Comparison of ENCODE assay signal across 22 cellular contexts in genomic region chr10:128029731-128030369, GRCh38.
"Had no signal": no experiment of that assay in that cellular context is flagged by ENCODE, and none has a peak within 500 bp of the region (broad histone marks: within the 10 kb centered on the region; RNA-seq: fewer than 3 reads in every experiment).

No MANE protein-coding gene starts in this region.

- DNase-seq: activated B cell treated with CpG ODN at 0.5 μM for 24 hours; activated CD4-positive, alpha-beta T cell treated with anti-CD3 and anti-CD28 coated beads for 36 hours; activated CD4-positive, alpha-beta T cell treated with anti-CD3 and anti-CD28 coated beads, Interleukin-2, amount 50 U/mL, for 4 hours; activated CD8-positive, alpha-beta memory T cell treated with anti-CD3 and anti-CD28 coated beads for 24 hours; activated CD8-positive, alpha-beta memory T cell treated with anti-CD3 and anti-CD28 coated beads, Interleukin-2, amount 50 U/mL, for 4 hours; activated gamma-delta T cell; activated T-cell treated with anti-CD3 and anti-CD28 coated beads, Interleukin-2, amount 50 U/mL, for 4 hours; effector CD4-positive, alpha-beta T cell; foreskin keratinocyte; kidney; naive B cell; stimulated activated CD4-positive, alpha-beta T cell treated with anti-CD3 and anti-CD28 coated beads, Interleukin-12 subunit alpha, Interleukin-12 subunit beta, amount 100 ng/mL, for 4 hours; stimulated activated CD4-positive, alpha-beta T cell treated with anti-CD3 and anti-CD28 coated beads, Interleukin-4, amount 100 ng/mL, for 4 hours; T-helper 17 cell; tibial artery had no signal

- H3K4me1 ChIP-seq: foreskin keratinocyte, lower lobe of right lung, prostate gland, tibial artery had no signal

- H3K27me3 Mint-ChIP-seq: activated CD4-positive, alpha-beta T cell treated with anti-CD3 and anti-CD28 coated beads for 36 hours; dendritic cell treated with granulocyte-macrophage colony-stimulating factor and Interleukin-4, amounts not matched to agents 40 ng/mL and 50 ng/mL, for 4 days; stimulated activated naive CD8-positive, alpha-beta T cell treated with anti-CD3 and anti-CD28 coated beads, Interleukin-15, Interleukin-2, amounts not matched to agents 100 ng/mL and 50 ng/mL, for 24 hours had no signal

- H3K9me3 Mint-ChIP-seq: activated B cell treated with CpG ODN at 0.5 μM for 24 hours; activated naive CD4-positive, alpha-beta T cell treated with anti-CD3 and anti-CD28 coated beads, Interleukin-2, amount 50 U/mL, for 72 hours; activated T-cell treated with anti-CD3 and anti-CD28 coated beads, Interleukin-2, amount 50 U/mL, for 4 hours; dendritic cell treated with granulocyte-macrophage colony-stimulating factor and Interleukin-4, amounts not matched to agents 40 ng/mL and 50 ng/mL, for 4 days; naive B cell; stimulated activated naive CD8-positive, alpha-beta T cell treated with anti-CD3 and anti-CD28 coated beads, Interleukin-15, Interleukin-2, amounts not matched to agents 100 ng/mL and 50 ng/mL, for 24 hours had no signal

- H3K27ac ChIP-seq: foreskin keratinocyte, lower lobe of right lung, prostate gland, right atrium auricular region, tibial artery had no signal

- H3K4me3 Mint-ChIP-seq: activated B cell treated with CpG ODN at 0.5 μM for 24 hours; activated CD4-positive, alpha-beta T cell treated with anti-CD3 and anti-CD28 coated beads for 36 hours; activated T-cell treated with anti-CD3 and anti-CD28 coated beads, Interleukin-2, amount 50 U/mL, for 4 hours; brain; dendritic cell treated with granulocyte-macrophage colony-stimulating factor and Interleukin-4, amounts not matched to agents 40 ng/mL and 50 ng/mL, for 4 days; T-helper 17 cell had no signal

- H3K4me3 ChIP-seq: lower lobe of right lung, prostate gland, right atrium auricular region, tibial artery had no signal

- H3K27me3 ChIP-seq: foreskin keratinocyte, right atrium auricular region, tibial artery had no signal

- H3K27ac Mint-ChIP-seq: activated B cell treated with CpG ODN at 0.5 μM for 24 hours; dendritic cell treated with granulocyte-macrophage colony-stimulating factor and Interleukin-4, amounts not matched to agents 40 ng/mL and 50 ng/mL, for 4 days; naive B cell; stimulated activated naive CD8-positive, alpha-beta T cell treated with anti-CD3 and anti-CD28 coated beads, Interleukin-15, Interleukin-2, amounts not matched to agents 100 ng/mL and 50 ng/mL, for 24 hours had no signal

- H3K36me3 Mint-ChIP-seq: activated naive CD4-positive, alpha-beta T cell treated with anti-CD3 and anti-CD28 coated beads, Interleukin-2, amount 50 U/mL, for 72 hours; brain; naive B cell had no signal

- H3K36me3 ChIP-seq: prostate gland, right atrium auricular region, tibial artery had no signal

- H3K9me3 ChIP-seq: lower lobe of right lung, prostate gland, right atrium auricular region, tibial artery had no signal

- ATAC-seq: lower lobe of right lung, T-helper 17 cell had no signal
